ENCODE assay signal across 8 cellular contexts in the genomic region with DNA sequence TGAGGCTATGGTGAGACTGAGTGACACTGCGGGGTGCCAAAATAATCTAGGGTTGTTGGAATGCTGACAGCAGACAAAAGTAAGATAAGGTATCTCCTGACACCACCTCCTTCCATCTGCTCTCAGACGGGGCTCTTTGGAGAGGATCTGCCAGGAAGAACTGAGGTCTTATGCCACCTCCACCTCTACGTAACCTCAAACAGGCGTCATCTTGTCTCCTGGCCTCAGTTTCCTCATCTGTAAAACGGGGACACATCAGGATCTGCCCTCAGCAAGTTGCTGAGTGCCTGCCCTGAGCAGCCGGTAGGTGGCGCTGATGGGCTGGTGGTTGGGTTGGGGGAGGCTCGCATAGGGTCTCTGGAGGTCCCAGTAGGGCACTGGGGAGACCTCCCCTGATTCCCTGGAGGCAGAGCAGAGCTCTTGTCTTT. TPM values are rescaled to one million over a fixed set of nuclear protein-coding genes. Genes with fewer than 3 reads are reported as not detected.
DNase-seq lines count a peak whose midpoint lies in the region; ATAC-seq and TF ChIP-seq lines count a peak whose summit lies in the region.

No MANE protein-coding gene starts in this region.

- H3K27ac Mint-ChIP-seq in progenitor cell of endocrine pancreas = no peak overlapping the region

- H3K27me3 ChIP-seq in dorsolateral prefrontal cortex = peaks cover 0 to 41% (median 6%) of the 10 kb centered on the region in 45 donors

- no peak overlapping the region for H3K27ac ChIP-seq in dorsolateral prefrontal cortex

- H3K9me3 Mint-ChIP-seq in progenitor cell of endocrine pancreas (ENCODE audit: low read depth) = no peaks in the 10 kb centered on the region

- ATAC-seq in GM21423 (IDR thresholded peaks at IDR 0.05; ENCODE audit: unreplicated experiment) (no peak), HG03175 (IDR thresholded peaks at IDR 0.05; ENCODE audit: unreplicated experiment) (no peak)

- peak; percentile 26 for DNase-seq in NCI-H748 (lab: John Stamatoyannopoulos, UW; ENCODE audit: unreplicated experiment)
- no peak for DNase-seq in NCI-H748 treated with DMSO at 0.1 percent for 48 hours (lab: John Stamatoyannopoulos, UW)
- DNase-seq in activated CD4-positive, alpha-beta T cell treated with anti-CD3 and anti-CD28 coated beads for 4 hours = peak; percentile 50 to 54
- no peak for DNase-seq in dorsolateral prefrontal cortex
- DNase-seq in progenitor cell of endocrine pancreas (ENCODE audit: low spot score, unreplicated experiment) = no peak
- no peak for DNase-seq in NCI-H1930 (lab: John Stamatoyannopoulos, UW)

- TF ChIP-seq CTCF in dorsolateral prefrontal cortex (IDR thresholded peaks at IDR 0.05 in 54 of 56, conservative IDR thresholded peaks at IDR 0.05 in 2 of 56; ENCODE audit: low read depth in 1 of 56, partially characterized antibody in 56 of 56) = peak in 54 of 56 donors; percentile 12 to 70 (median 53)
- TF ChIP-seq CTCF in progenitor cell of endocrine pancreas (IDR thresholded peaks at IDR 0.05; ENCODE audit: unreplicated experiment) = peak; percentile 65

- H3K4me3 Mint-ChIP-seq in progenitor cell of endocrine pancreas (ENCODE audit: low read depth) = no peak overlapping the region

- H3K27me3 Mint-ChIP-seq in progenitor cell of endocrine pancreas = peaks cover 6% of the 10 kb centered on the region

- intact Hi-C loops in dorsolateral prefrontal cortex (cut with DNase I) = loop anchor here (2.0 to 5.0 kb wide), 2 partner anchors 350 to 351 kb away; a partner anchor contains a TSS

- H3K4me3 ChIP-seq in dorsolateral prefrontal cortex = no peak overlapping the region

- H3K4me1 Mint-ChIP-seq in progenitor cell of endocrine pancreas (ENCODE audit: low read depth) = peaks cover 23% of the 10 kb centered on the region

- no peaks in the 10 kb centered on the region for H3K36me3 Mint-ChIP-seq in progenitor cell of endocrine pancreas (ENCODE audit: insufficient read depth)

RNA-seq across cellular contexts. Expression of a gene that starts 1.7 kb away (rescaled TPM):
- 1 to 10 TPM in 1 of 120 experiments, under 1 TPM in 9, not detected in 110; 0.21 to 1.4 (median 0.46) TPM for total RNA-seq in dorsolateral prefrontal cortex
- 0.14 TPM in 1 of 2 replicates, not detected in the other for total RNA-seq in progenitor cell of endocrine pancreas

Comparison
In these comparisons a context has a peak if more than half of its experiments do, and no peak if none do; other contexts are left out.
1. DNase-seq: peak in NCI-H748 (single experiment) and activated CD4-positive, alpha-beta T cell treated with anti-CD3 and anti-CD28 coated beads for 4 hours (2 of 2); none in NCI-H748 treated with DMSO at 0.1 percent for 48 hours (single experiment), dorsolateral prefrontal cortex (0 of 10), progenitor cell of endocrine pancreas (single experiment) and NCI-H1930 (0 of 2).